28 cellular contexts compared by ENCODE assay signal in genomic region chr7:52863667-52864066, GRCh38.
"Had no signal": no experiment of that assay in that cellular context is flagged by ENCODE, and none has a peak within 500 bp of the region (broad histone marks: within the 10 kb centered on the region; RNA-seq: fewer than 3 reads in every experiment).

No MANE protein-coding gene starts in this region.

- H3K27me3 Mint-ChIP-seq: activated naive CD8-positive, alpha-beta T cell treated with anti-CD3 and anti-CD28 coated beads, Interleukin-2, amount 50 U/mL, for 24 hours; activated T-cell treated with anti-CD3 and anti-CD28 coated beads, Interleukin-2, amount 50 U/mL, for 24 hours; natural killer cell treated with Interleukin-12 subunit alpha and Interleukin-12 subunit beta and Interleukin-15 and Interleukin-18, amount 100 ng/mL, for 72 hours; progenitor cell of endocrine pancreas; T-helper 17 cell had no signal

- H3K4me3 Mint-ChIP-seq: activated naive CD8-positive, alpha-beta T cell treated with anti-CD3 and anti-CD28 coated beads, Interleukin-2, amount 50 U/mL, for 24 hours; activated T-cell treated with anti-CD3 and anti-CD28 coated beads, Interleukin-2, amount 50 U/mL, for 24 hours; natural killer cell treated with Interleukin-12 subunit alpha and Interleukin-12 subunit beta and Interleukin-15 and Interleukin-18, amount 100 ng/mL, for 72 hours; T-helper 17 cell had no signal

- H3K36me3 ChIP-seq: cardiac muscle cell, heart left ventricle, neutrophil, ovary, spleen, suprapubic skin, transverse colon, WERI-Rb-1 had no signal

- H3K4me1 ChIP-seq: body of pancreas, heart left ventricle, spleen, suprapubic skin, transverse colon had no signal

- H3K27me3 ChIP-seq: body of pancreas, cardiac muscle cell, heart left ventricle, neutrophil, ovary, spleen, suprapubic skin, transverse colon had no signal

- ATAC-seq: activated CD4-positive, CD25-positive, alpha-beta regulatory T cell treated with anti-CD3 and anti-CD28 coated beads, Interleukin-2, amount 50 U/mL, for 24 hours; activated naive CD8-positive, alpha-beta T cell treated with anti-CD3 and anti-CD28 coated beads, Interleukin-2, amount 50 U/mL, for 24 hours; body of pancreas; left lobe of liver; mucosa of descending colon; natural killer cell treated with Interleukin-12 subunit alpha and Interleukin-12 subunit beta and Interleukin-15 and Interleukin-18, amount 100 ng/mL, for 72 hours; SK-N-SH treated with all-trans-retinoic acid at 6 μM for 48 hours; T-helper 17 cell had no signal

- H3K4me1 Mint-ChIP-seq: activated naive CD8-positive, alpha-beta T cell treated with anti-CD3 and anti-CD28 coated beads, Interleukin-2, amount 50 U/mL, for 24 hours; T-helper 17 cell had no signal

- H3K9me3 ChIP-seq: body of pancreas, neutrophil had no signal

- H3K27ac ChIP-seq: body of pancreas, cardiac muscle cell, neutrophil, ovary, spleen, suprapubic skin, transverse colon, WERI-Rb-1 had no signal

- DNase-seq: activated CD4-positive, alpha-beta T cell treated with anti-CD3 and anti-CD28 coated beads for 48 hours; activated CD4-positive, alpha-beta T cell treated with anti-CD3 and anti-CD28 coated beads, Interleukin-2, amount 50 U/mL, for 48 hours; activated CD8-positive, alpha-beta memory T cell treated with anti-CD3 and anti-CD28 coated beads, Interleukin-2, amount 50 U/mL, for 48 hours; activated gamma-delta T cell treated with Interleukin-2 at 50 U/mL for 16 hours; activated naive CD4-positive, alpha-beta T cell treated with anti-CD3 and anti-CD28 coated beads, Interleukin-2, amount 50 U/mL, for 16 hours; activated naive CD8-positive, alpha-beta T cell treated with anti-CD3 and anti-CD28 coated beads, Interleukin-2, amount 50 U/mL, for 24 hours; activated T-cell treated with anti-CD3 and anti-CD28 coated beads, Interleukin-2, amount 50 U/mL, for 24 hours; body of pancreas; cortex of kidney; heart left ventricle; mucosa of descending colon; ovary; retina; spleen; stimulated activated naive CD4-positive, alpha-beta T cell; T-helper 17 cell; T1000; transverse colon; WERI-Rb-1 had no signal

- H3K27ac Mint-ChIP-seq: activated naive CD8-positive, alpha-beta T cell treated with anti-CD3 and anti-CD28 coated beads, Interleukin-2, amount 50 U/mL, for 24 hours; activated T-cell treated with anti-CD3 and anti-CD28 coated beads, Interleukin-2, amount 50 U/mL, for 24 hours; natural killer cell treated with Interleukin-12 subunit alpha and Interleukin-12 subunit beta and Interleukin-15 and Interleukin-18, amount 100 ng/mL, for 72 hours; progenitor cell of endocrine pancreas; T-helper 17 cell had no signal

- H3K4me3 ChIP-seq: body of pancreas, cardiac muscle cell, heart left ventricle, lung, mucosa of descending colon, ovary, spleen, suprapubic skin, transverse colon had no signal
